ENCODE assay signal across 4 cellular contexts in genomic region chr21:38355353-38355752, GRCh38.
"Had no signal": no experiment of that assay in that cellular context is flagged by ENCODE, and none has a peak within 500 bp of the region (broad histone marks: within the 10 kb centered on the region; RNA-seq: fewer than 3 reads in every experiment).

No MANE protein-coding gene starts in this region.

- H3K4me3 ChIP-seq: cardiac muscle cell, Peyer's patch, SJSA1 had no signal

- H3K27me3 ChIP-seq: brain microvascular endothelial cell, cardiac muscle cell, Peyer's patch, SJSA1 had no signal

- H3K36me3 ChIP-seq: brain microvascular endothelial cell, cardiac muscle cell, Peyer's patch, SJSA1 had no signal

- H3K9me3 ChIP-seq: Peyer's patch, SJSA1 had no signal

- H3K4me1 ChIP-seq: Peyer's patch had no signal

- H3K27ac ChIP-seq: brain microvascular endothelial cell, cardiac muscle cell, Peyer's patch, SJSA1 had no signal
